Comparison of ENCODE assay signal across 8 cellular contexts in the genomic region with DNA sequence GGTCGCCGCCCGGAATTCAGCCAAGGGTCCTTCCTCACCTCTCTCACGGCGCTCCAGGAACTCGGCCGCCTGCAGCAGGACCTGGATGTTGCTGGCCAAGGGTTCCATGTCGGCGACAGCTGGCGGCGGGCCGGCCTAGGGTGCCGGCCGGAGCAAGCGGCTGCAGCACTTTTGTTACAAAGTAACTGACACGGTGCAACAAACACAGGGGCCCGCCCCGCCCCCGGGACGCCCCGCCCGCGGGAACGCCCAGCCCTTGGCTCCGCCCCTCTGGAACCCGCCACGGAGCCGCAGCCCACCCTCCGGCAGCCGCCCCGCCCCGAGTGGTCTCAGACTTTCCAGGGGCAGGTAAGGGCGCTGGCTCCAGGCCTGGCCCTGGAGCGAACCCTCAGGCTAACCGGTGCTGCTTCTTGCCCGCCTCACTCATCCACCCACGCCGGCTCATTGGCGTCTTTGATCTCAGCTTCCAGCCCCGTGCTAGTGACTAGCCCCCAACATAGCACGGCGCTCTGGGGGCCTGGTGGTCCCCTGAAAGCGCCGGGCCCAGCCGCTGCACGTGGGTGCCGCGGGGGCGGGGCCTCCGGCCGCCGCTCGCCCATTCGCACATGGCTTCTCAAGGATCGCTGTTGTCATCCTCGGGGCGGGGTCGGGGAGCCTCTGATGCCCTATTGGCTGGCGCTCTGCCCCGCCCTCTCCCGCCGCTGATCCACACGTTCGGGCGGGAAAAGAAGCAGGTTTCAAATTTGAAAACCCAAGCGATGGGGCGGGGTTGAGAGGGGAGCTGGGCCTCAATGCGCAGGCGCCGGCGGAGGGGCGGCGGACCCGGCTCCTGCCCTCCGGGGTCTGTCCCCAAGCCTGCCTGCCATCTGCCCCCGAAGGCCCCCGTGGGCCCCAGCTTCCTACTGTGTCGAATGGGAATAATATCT. TPM values are rescaled to one million over a fixed set of nuclear protein-coding genes. Genes with fewer than 3 reads are reported as not detected.
DNase-seq lines count a peak whose midpoint lies in the region; ATAC-seq and TF ChIP-seq lines count a peak whose summit lies in the region.

Gene MXD3 (minus strand): TSS at position 176 of the 926 bp plus-strand sequence. CDS start 68 bp downstream, at position 108.

- DNase-seq in Calu3 (peak; percentile 99), HUDEP-2 (lab: John Stamatoyannopoulos, UW; ENCODE audit: unreplicated experiment in 76 of 76) (peak; percentile 74 to 99 (median 96)), NOMO-1 treated with DMSO at 0.1 percent for 48 hours (lab: John Stamatoyannopoulos, UW; ENCODE audit: unreplicated experiment) (peak; percentile 97)
- peak; percentile 87 to 94 (median 92) for DNase-seq in effector memory CD8-positive, alpha-beta T cell
- peak; percentile 87 for DNase-seq in stimulated activated CD8-positive, alpha-beta memory T cell treated with anti-CD3 and anti-CD28 coated beads, Interleukin-15, amount 100 ng/mL, for 1 hour (ENCODE audit: low read depth)

- peaks cover 5% of the 10 kb centered on the region for H3K4me1 ChIP-seq in mesodermal cell (ENCODE audit: control insufficient read depth, insufficient read depth, low read length, poor library complexity, severe bottlenecking)

- peak within 1 kb of the TSS; percentile 56 for H3K4me3 ChIP-seq in mesodermal cell (ENCODE audit: extremely low read depth, insufficient read depth, low read length, poor library complexity, severe bottlenecking)

- POLR2A ChIA-PET in activated CD8-positive, alpha-beta memory T cell treated with anti-CD3 and anti-CD28 coated beads for 36 hours (lab: Charles Lee), result interaction anchor here (0.6 to 1.5 kb wide), 3 partner anchors 60 to 186 kb away, joined by 3 to 4 read pairs (median 4); partner anchors contain the start of gene PDLIM7

- H3K4me1 Mint-ChIP-seq in Calu3 (ENCODE audit: low read depth, unreplicated experiment), result peaks cover 42% of the 10 kb centered on the region
- peaks cover 28 to 32% of the 10 kb centered on the region in 2 donors for H3K4me1 Mint-ChIP-seq in effector memory CD8-positive, alpha-beta T cell (ENCODE audit: low read depth in 2 of 2)

- H3K4me3 Mint-ChIP-seq in Calu3 (ENCODE audit: low read depth, unreplicated experiment), result peak within 1 kb of the TSS; percentile 71
- peak within 1 kb of the TSS; percentile 82 to 83 for H3K4me3 Mint-ChIP-seq in effector memory CD8-positive, alpha-beta T cell

- intact Hi-C loops in Calu3 (cut with micrococcal nuclease; ENCODE audit: unreplicated experiment), result loop anchor here (5.0 kb wide), 1 partner anchor 140 kb away; no protein-coding TSS in a partner anchor

- CTCF ChIA-PET in Calu3 (lab: Charles Lee), result interaction anchor here (0.8 to 2.8 kb wide), 7 partner anchors 10 to 145 kb away, joined by 3 to 18 read pairs (median 5); partner anchors contain the start of gene GRK6
- CTCF ChIA-PET in activated CD8-positive, alpha-beta memory T cell treated with anti-CD3 and anti-CD28 coated beads for 36 hours (lab: Charles Lee), result interaction anchor here (0.7 to 5.3 kb wide), 6 partner anchors 9 to 120 kb away, joined by 3 to 21 read pairs (median 6); partner anchors contain the start of genes PRELID1 and RAB24

- peak within 1 kb of the TSS; percentile 90 for H3K27ac ChIP-seq in mesodermal cell (ENCODE audit: low read depth, low read length, severe bottlenecking)

- peaks cover 66% of the 10 kb centered on the region for H3K36me3 Mint-ChIP-seq in Calu3 (ENCODE audit: insufficient read depth, unreplicated experiment)
- peaks cover 17% of the 10 kb centered on the region for H3K36me3 Mint-ChIP-seq in effector memory CD8-positive, alpha-beta T cell (ENCODE audit: insufficient read depth)

- peaks cover 19% of the 10 kb centered on the region for H3K36me3 ChIP-seq in mesodermal cell (ENCODE audit: control insufficient read depth, insufficient read depth, low read length)

- 1% methylated on average over 50 to 67 of the region's 78 CpGs for WGBS in mesodermal cell (ENCODE audit: insufficient coverage in 2 of 2), 2 experiments

- no TSS peak for BruUV-seq in Calu3 (replicated peaks; lab: Mats Ljungman, UMichigan)

- no peak for TF ChIP-seq CTCF in Calu3 (IDR thresholded peaks at IDR 0.05; ENCODE audit: unreplicated experiment)

- ATAC-seq in GM21390 (IDR thresholded peaks at IDR 0.05; ENCODE audit: unreplicated experiment), result peak; percentile 65
- ATAC-seq in effector memory CD8-positive, alpha-beta T cell (replicated peaks), result peak; percentile 89

- no peaks in the 10 kb centered on the region for H3K9me3 ChIP-seq in mesodermal cell (ENCODE audit: control insufficient read depth, low read length)

- no peaks in the 10 kb centered on the region for H3K9me3 Mint-ChIP-seq in Calu3 (ENCODE audit: low read depth, unreplicated experiment)
- H3K9me3 Mint-ChIP-seq in effector memory CD8-positive, alpha-beta T cell, result no peaks in the 10 kb centered on the region

- H3K27me3 Mint-ChIP-seq in Calu3 (ENCODE audit: unreplicated experiment), result no peaks in the 10 kb centered on the region
- no peaks in the 10 kb centered on the region for H3K27me3 Mint-ChIP-seq in effector memory CD8-positive, alpha-beta T cell

- peak within 1 kb of the TSS; percentile 79 for H3K27ac Mint-ChIP-seq in Calu3 (ENCODE audit: unreplicated experiment)
- peak within 1 kb of the TSS; percentile 46 to 65 for H3K27ac Mint-ChIP-seq in effector memory CD8-positive, alpha-beta T cell

RNA-seq across cellular contexts. Expression of gene MXD3, which starts in this region (rescaled TPM):
- 24.3 and 36.3 TPM in 2 replicates for total RNA-seq in Calu3 (2022)
- 10 to 100 TPM; 11.0 to 11.8 TPM for total RNA-seq in activated CD8-positive, alpha-beta memory T cell treated with anti-CD3 and anti-CD28 coated beads for 36 hours
- 27.3 TPM for polyA plus RNA-seq in mesodermal cell (2013, experiment 1 of 2)
- 25.9 TPM for polyA plus RNA-seq in mesodermal cell (2013, experiment 2 of 2)

Comparison
In these comparisons a context has a peak if more than half of its experiments do, and no peak if none do; other contexts are left out.
1. Peak in every context shown above with its lines: DNase-seq, ATAC-seq, H3K4me3 ChIP-seq and H3K27ac ChIP-seq.